11 cellular contexts compared by ENCODE assay signal in genomic region chr1:226655251-226656163, GRCh38.
DNase-seq lines count a peak whose midpoint lies in the region; ATAC-seq and TF ChIP-seq lines count a peak whose summit lies in the region.
"Had no signal": no experiment of that assay in that cellular context is flagged by ENCODE, and none has a peak within 500 bp of the region (broad histone marks: within the 10 kb centered on the region; RNA-seq: fewer than 3 reads in every experiment).

No MANE protein-coding gene starts in this region.

- POLR2A ChIA-PET in activated CD4-positive, alpha-beta T cell treated with anti-CD3 and anti-CD28 coated beads, Interleukin-2, amount 10 ng/mL, durations not matched to agents 7 days and 5 days (lab: Charles Lee): no interaction called here

- no peaks in the 10 kb centered on the region for H3K27me3 Mint-ChIP-seq in activated CD4-positive, alpha-beta T cell treated with anti-CD3 and anti-CD28 coated beads, Interleukin-2, amount 10 ng/mL, durations not matched to agents 7 days and 5 days

- no peak for TF ChIP-seq CTCF in choroid plexus epithelial cell (conservative IDR thresholded peaks at IDR 0.05; ENCODE audit: low read depth, low read length)

- CTCF ChIA-PET in activated CD4-positive, alpha-beta T cell treated with anti-CD3 and anti-CD28 coated beads, Interleukin-2, amount 10 ng/mL, durations not matched to agents 7 days and 5 days (lab: Charles Lee): interaction anchor here (0.6 to 2.4 kb wide), 4 partner anchors 22 to 348 kb away, joined by 3 to 6 read pairs (median 3); no protein-coding TSS in a partner anchor

- no peak for DNase-seq in activated CD4-positive, alpha-beta T cell treated with anti-CD3 and anti-CD28 coated beads, Interleukin-2, amount 10 ng/mL, durations not matched to agents 7 days and 5 days
- no peak for DNase-seq in activated CD4-positive, alpha-beta T cell treated with anti-CD3 and anti-CD28 coated beads, Interleukin-2, amount 50 U/mL, for 1 hour
- peak; percentile 37 for DNase-seq in NCI-H2081 treated with DMSO at 0.1 percent for 48 hours (lab: John Stamatoyannopoulos, UW)
- peak; percentile 47 for DNase-seq in choroid plexus epithelial cell (ENCODE audit: low read depth)
- DNase-seq in sciatic nerve (ENCODE audit: low spot score): no peak
- DNase-seq in inferior parietal cortex (ENCODE audit: extremely low spot score): no peak
- DNase-seq: activated CD4-positive, alpha-beta T cell treated with anti-CD3 and anti-CD28 coated beads for 1 hour; BE2C; erythroblast had no signal

- intact Hi-C loops in sciatic nerve (cut with DNase I): no loop called here

- no peak overlapping the region for H3K27ac Mint-ChIP-seq in activated CD4-positive, alpha-beta T cell treated with anti-CD3 and anti-CD28 coated beads, Interleukin-2, amount 10 ng/mL, durations not matched to agents 7 days and 5 days

- peak; percentile 8 for ATAC-seq in sciatic nerve
- ATAC-seq in HG03460 (IDR thresholded peaks at IDR 0.05; ENCODE audit: unreplicated experiment): no peak
- ATAC-seq in HG03432 (IDR thresholded peaks at IDR 0.05; ENCODE audit: unreplicated experiment): no peak

- peaks cover 15% of the 10 kb centered on the region for H3K4me1 Mint-ChIP-seq in activated CD4-positive, alpha-beta T cell treated with anti-CD3 and anti-CD28 coated beads, Interleukin-2, amount 10 ng/mL, durations not matched to agents 7 days and 5 days

- peak overlapping the region; percentile 73 for H3K4me3 Mint-ChIP-seq in activated CD4-positive, alpha-beta T cell treated with anti-CD3 and anti-CD28 coated beads, Interleukin-2, amount 10 ng/mL, durations not matched to agents 7 days and 5 days

- no peaks in the 10 kb centered on the region for H3K9me3 Mint-ChIP-seq in activated CD4-positive, alpha-beta T cell treated with anti-CD3 and anti-CD28 coated beads, Interleukin-2, amount 10 ng/mL, durations not matched to agents 7 days and 5 days

- peaks cover 11% of the 10 kb centered on the region for H3K36me3 Mint-ChIP-seq in activated CD4-positive, alpha-beta T cell treated with anti-CD3 and anti-CD28 coated beads, Interleukin-2, amount 10 ng/mL, durations not matched to agents 7 days and 5 days (ENCODE audit: low read depth)

- H3K4me3 ChIP-seq in choroid plexus epithelial cell (ENCODE audit: low read depth, low read length): no peak overlapping the region

Comparison
In these comparisons a context has a peak if more than half of its experiments do, and no peak if none do; other contexts are left out.
1. DNase-seq: peak in NCI-H2081 treated with DMSO at 0.1 percent for 48 hours (single experiment) and choroid plexus epithelial cell (single experiment); none in activated CD4-positive, alpha-beta T cell treated with anti-CD3 and anti-CD28 coated beads, Interleukin-2, amount 10 ng/mL, durations not matched to agents 7 days and 5 days (single experiment), activated CD4-positive, alpha-beta T cell treated with anti-CD3 and anti-CD28 coated beads, Interleukin-2, amount 50 U/mL, for 1 hour (single experiment), sciatic nerve (single experiment) and inferior parietal cortex (single experiment).